ENCODE assay signal across 18 cellular contexts in the genomic region with DNA sequence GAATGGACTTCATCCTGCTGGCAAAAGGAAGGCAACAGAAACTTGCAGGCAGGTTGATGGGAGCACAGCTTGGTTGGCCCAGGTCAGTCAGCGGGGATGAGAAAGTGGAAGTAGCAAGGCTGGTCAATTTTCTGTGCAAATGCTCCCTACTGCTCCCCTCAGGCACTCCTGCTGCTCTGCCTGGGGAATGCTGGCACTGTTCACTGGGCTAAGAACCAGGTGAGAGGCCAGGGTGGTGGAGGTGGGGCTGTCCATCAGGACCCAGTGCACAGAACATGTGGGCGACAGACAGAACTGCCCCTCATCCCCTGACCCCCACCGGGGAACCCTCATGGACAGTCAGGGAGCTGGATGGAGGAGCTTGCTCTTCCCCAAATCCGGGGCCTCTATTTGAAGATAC.
"Had no signal": no experiment of that assay in that cellular context is flagged by ENCODE, and none has a peak within 500 bp of the region (broad histone marks: within the 10 kb centered on the region; RNA-seq: fewer than 3 reads in every experiment).

No MANE protein-coding gene starts in this region.

- H3K4me1 Mint-ChIP-seq: activated B cell treated with CpG ODN at 0.5 μM for 24 hours; activated naive CD4-positive, alpha-beta T cell treated with anti-CD3 and anti-CD28 coated beads, Interleukin-2, amount 10 ng/mL, durations not matched to agents 7 days and 5 days; memory B cell; nephron had no signal

- DNase-seq: activated B cell treated with CpG ODN at 0.5 μM for 24 hours; activated CD4-positive, alpha-beta T cell treated with anti-CD3 and anti-CD28 coated beads, Interleukin-2, amount 50 U/mL, for 4 hours; activated CD8-positive, alpha-beta memory T cell treated with anti-CD3 and anti-CD28 coated beads, Interleukin-2, amount 50 U/mL, for 4 hours; caudate nucleus; colonic mucosa; effector CD4-positive, alpha-beta T cell; gastrocnemius medialis; heart right ventricle; psoas muscle; stimulated activated CD4-positive, alpha-beta T cell treated with anti-CD3 and anti-CD28 coated beads, Interleukin-4, amount 100 ng/mL, for 1 hour; stimulated activated CD8-positive, alpha-beta memory T cell treated with anti-CD3 and anti-CD28 coated beads, Interleukin-4, amount 100 ng/mL, for 48 hours; stomach had no signal

- ATAC-seq: gastrocnemius medialis, left lobe of liver, psoas muscle had no signal

- H3K27me3 ChIP-seq: adrenal gland, colonic mucosa, gastrocnemius medialis, heart right ventricle, stomach had no signal

- H3K4me3 Mint-ChIP-seq: activated B cell treated with CpG ODN at 0.5 μM for 24 hours; activated naive CD4-positive, alpha-beta T cell treated with anti-CD3 and anti-CD28 coated beads, Interleukin-2, amount 10 ng/mL, durations not matched to agents 7 days and 5 days; memory B cell; nephron had no signal

- H3K27me3 Mint-ChIP-seq: activated B cell treated with CpG ODN at 0.5 μM for 24 hours; activated naive CD4-positive, alpha-beta T cell treated with anti-CD3 and anti-CD28 coated beads, Interleukin-2, amount 10 ng/mL, durations not matched to agents 7 days and 5 days; memory B cell had no signal

- H3K27ac ChIP-seq: adrenal gland, colonic mucosa, gastrocnemius medialis, heart right ventricle, psoas muscle, stomach, thoracic aorta had no signal

- H3K36me3 Mint-ChIP-seq: activated naive CD4-positive, alpha-beta T cell treated with anti-CD3 and anti-CD28 coated beads, Interleukin-2, amount 10 ng/mL, durations not matched to agents 7 days and 5 days; memory B cell had no signal

- H3K9me3 ChIP-seq: adrenal gland, colonic mucosa, gastrocnemius medialis, psoas muscle had no signal

- H3K27ac Mint-ChIP-seq: activated B cell treated with CpG ODN at 0.5 μM for 24 hours; activated naive CD4-positive, alpha-beta T cell treated with anti-CD3 and anti-CD28 coated beads, Interleukin-2, amount 10 ng/mL, durations not matched to agents 7 days and 5 days; memory B cell; nephron had no signal

- H3K36me3 ChIP-seq: adrenal gland, colonic mucosa, gastrocnemius medialis, heart right ventricle, stomach, thoracic aorta had no signal

- H3K4me3 ChIP-seq: adrenal gland, colonic mucosa, gastrocnemius medialis, heart right ventricle, psoas muscle, stomach, thoracic aorta had no signal

- H3K4me1 ChIP-seq: adrenal gland, colonic mucosa, gastrocnemius medialis, heart right ventricle, psoas muscle, stomach had no signal
